Comparison of ENCODE assay signal across 12 cellular contexts in the genomic region with DNA sequence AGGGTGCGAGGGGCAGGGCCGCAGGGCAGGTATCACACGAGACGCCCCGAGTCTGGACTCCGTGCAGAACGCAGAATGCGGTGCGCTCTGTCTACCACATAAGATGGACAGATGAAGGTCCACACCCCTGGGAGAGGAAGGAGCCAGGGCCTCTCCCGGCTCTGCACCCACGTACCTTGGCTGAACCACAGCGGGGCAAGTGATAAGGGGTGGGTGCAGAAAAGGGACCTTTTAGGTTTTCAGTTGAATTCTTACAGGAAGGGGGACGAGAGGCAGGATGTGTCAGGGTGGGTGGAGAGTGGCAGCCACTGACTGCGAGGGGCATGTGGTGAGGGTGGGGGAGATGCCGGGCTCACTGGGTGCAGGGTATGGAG. TPM values are rescaled to one million over a fixed set of nuclear protein-coding genes. Genes with fewer than 3 reads are reported as not detected.
DNase-seq lines count a peak whose midpoint lies in the region; ATAC-seq, FAIRE-seq and TF ChIP-seq lines count a peak whose summit lies in the region.
"Had no signal": no experiment of that assay in that cellular context is flagged by ENCODE, and none has a peak within 500 bp of the region (broad histone marks: within the 10 kb centered on the region; RNA-seq: fewer than 3 reads in every experiment).

No MANE protein-coding gene starts in this region.

- no peaks in the 10 kb centered on the region for H3K27me3 ChIP-seq in Panc1 (ENCODE audit: control insufficient read depth, insufficient read depth, low read length)
- no peaks in the 10 kb centered on the region for H3K27me3 ChIP-seq in right cardiac atrium (ENCODE audit: control insufficient read depth, insufficient read depth)

- in situ Hi-C loops in Panc1 (cut with HindIII; ENCODE audit: low pct_unique_long_range_greater_than_20kb, low sequenced_read_pairs) = no loop called here

- no TSS peak for BruUV-seq in Panc1 (replicated peaks; lab: Mats Ljungman, UMichigan)

- peak; percentile 39 for FAIRE-seq in GM19239 (lab: Jason Lieb, UNC)
- FAIRE-seq: islet of Langerhans had no signal

- CTCF ChIA-PET in Panc1 (lab: Charles Lee) = no interaction called here

- H3K4me1 Mint-ChIP-seq in stimulated activated effector memory CD8-positive, alpha-beta T cell treated with anti-CD3 and anti-CD28 coated beads, Interleukin-12 subunit alpha, Interleukin-12 subunit beta, amount 100 ng/mL, for 72 hours = peaks cover 51% of the 10 kb centered on the region
- peaks cover 33% of the 10 kb centered on the region for H3K4me1 Mint-ChIP-seq in progenitor cell of endocrine pancreas (ENCODE audit: low read depth)

- H3K27ac ChIP-seq in Panc1 (ENCODE audit: low read length) (no peak overlapping the region), right cardiac atrium (ENCODE audit: low read length) (no peak overlapping the region)

- ATAC-seq in Panc1 (peak; percentile 35; the same call in 1 of the 2 replicates), right cardiac atrium (peak; percentile 6)
- ATAC-seq in stimulated activated effector memory CD8-positive, alpha-beta T cell treated with anti-CD3 and anti-CD28 coated beads, Interleukin-12 subunit alpha, Interleukin-12 subunit beta, amount 100 ng/mL, for 72 hours = peak; percentile 40

- H3K4me1 ChIP-seq in Panc1 (ENCODE audit: control insufficient read depth, insufficient read depth, low read length) = no peaks in the 10 kb centered on the region
- H3K4me1 ChIP-seq in right cardiac atrium (ENCODE audit: control insufficient read depth, insufficient read depth, low read length) = no peaks in the 10 kb centered on the region

- no peaks in the 10 kb centered on the region for H3K27me3 Mint-ChIP-seq in progenitor cell of endocrine pancreas

- intact Hi-C loops in Panc1 (cut with micrococcal nuclease; ENCODE audit: unreplicated experiment) = no loop called here
- intact Hi-C loops in right cardiac atrium (cut with DNase I) = no loop called here

- no peak overlapping the region for H3K4me3 Mint-ChIP-seq in stimulated activated effector memory CD8-positive, alpha-beta T cell treated with anti-CD3 and anti-CD28 coated beads, Interleukin-12 subunit alpha, Interleukin-12 subunit beta, amount 100 ng/mL, for 72 hours
- H3K4me3 Mint-ChIP-seq in progenitor cell of endocrine pancreas (ENCODE audit: low read depth) = no peak overlapping the region

- no peaks in the 10 kb centered on the region for H3K36me3 ChIP-seq in Panc1 (ENCODE audit: control insufficient read depth, insufficient read depth, low read length)

- H3K4me3 ChIP-seq in Panc1 (ENCODE audit: low read depth in 2 of 2, low read length in 2 of 2) (no peak overlapping the region), right cardiac atrium (ENCODE audit: low read length) (peak overlapping the region; percentile 12)

- DNase-seq in GM19239 (ENCODE audit: insufficient read length, low spot score) (no peak), Panc1 (ENCODE audit: low read depth, low spot score) (no peak), right cardiac atrium (peak in 1 of 3 donors; percentile 61), HuH-7.5 (ENCODE audit: low spot score) (no peak), SIG-M5 (lab: John Stamatoyannopoulos, UW) (no peak), progenitor cell of endocrine pancreas (ENCODE audit: low spot score, unreplicated experiment) (no peak), NCI-H524 (lab: John Stamatoyannopoulos, UW) (no peak)
- peak in 1 of 2 donors; percentile 61 for DNase-seq in stimulated activated effector memory CD8-positive, alpha-beta T cell treated with anti-CD3 and anti-CD28 coated beads, Interleukin-12 subunit alpha, Interleukin-12 subunit beta, amount 100 ng/mL, for 72 hours (ENCODE audit: low spot score in 2 of 2)
- DNase-seq: activated CD4-positive, CD25-positive, alpha-beta regulatory T cell treated with anti-CD3 and anti-CD28 coated beads, Interleukin-2, amount 50 U/mL, for 72 hours; NCI-H1930 had no signal

- H3K36me3 Mint-ChIP-seq in stimulated activated effector memory CD8-positive, alpha-beta T cell treated with anti-CD3 and anti-CD28 coated beads, Interleukin-12 subunit alpha, Interleukin-12 subunit beta, amount 100 ng/mL, for 72 hours = peaks cover 22% of the 10 kb centered on the region
- H3K36me3 Mint-ChIP-seq in progenitor cell of endocrine pancreas (ENCODE audit: insufficient read depth) = no peaks in the 10 kb centered on the region

- H3K9me3 ChIP-seq in Panc1 (ENCODE audit: control insufficient read depth, insufficient read depth, low read depth, low read length) (no peaks in the 10 kb centered on the region), right cardiac atrium (ENCODE audit: control insufficient read depth, low read length) (no peaks in the 10 kb centered on the region)

- no peak for TF ChIP-seq CTCF in Panc1 (IDR thresholded peaks at IDR 0.05)
- TF ChIP-seq CTCF in progenitor cell of endocrine pancreas (IDR thresholded peaks at IDR 0.05; ENCODE audit: unreplicated experiment) = no peak

- WGBS in right cardiac atrium = 14% methylated on average over 15 of the region's 15 CpGs

- POLR2A ChIA-PET in Panc1 (lab: Charles Lee) = no interaction called here

- no peaks in the 10 kb centered on the region for H3K9me3 Mint-ChIP-seq in stimulated activated effector memory CD8-positive, alpha-beta T cell treated with anti-CD3 and anti-CD28 coated beads, Interleukin-12 subunit alpha, Interleukin-12 subunit beta, amount 100 ng/mL, for 72 hours
- no peaks in the 10 kb centered on the region for H3K9me3 Mint-ChIP-seq in progenitor cell of endocrine pancreas (ENCODE audit: low read depth)

- H3K27ac Mint-ChIP-seq in stimulated activated effector memory CD8-positive, alpha-beta T cell treated with anti-CD3 and anti-CD28 coated beads, Interleukin-12 subunit alpha, Interleukin-12 subunit beta, amount 100 ng/mL, for 72 hours = no peak overlapping the region
- no peak overlapping the region for H3K27ac Mint-ChIP-seq in progenitor cell of endocrine pancreas

RNA-seq across cellular contexts. Expression of a gene that starts 0.3 kb away (rescaled TPM):
- total RNA-seq in Panc1 (2021; ENCODE audit: unreplicated experiment) = 0.21 TPM
- polyA plus RNA-seq in Panc1 (2012; ENCODE audit: insufficient read length) = not detected
- total RNA-seq in right cardiac atrium = 1 to 10 TPM; 4.8 to 5.7 (median 5.4) TPM
- 2.2 TPM for polyA plus RNA-seq in right cardiac atrium
- total RNA-seq in progenitor cell of endocrine pancreas = 3.9 and 4.5 TPM in 2 replicates
- total RNA-seq: RPMI7951 had no signal

RNA-seq across cellular contexts. Expression of a gene that starts 34.9 kb away (rescaled TPM):
- total RNA-seq in Panc1 (2021; ENCODE audit: unreplicated experiment) (57.1 TPM), right cardiac atrium (10 to 100 TPM; 27.3 to 40.8 (median 32.1) TPM), progenitor cell of endocrine pancreas (182 and 207 TPM in 2 replicates)
- polyA plus RNA-seq in Panc1 (2012; ENCODE audit: insufficient read length) = 49.5 TPM
- 26.5 TPM for polyA plus RNA-seq in right cardiac atrium
